In the genomic region with DNA sequence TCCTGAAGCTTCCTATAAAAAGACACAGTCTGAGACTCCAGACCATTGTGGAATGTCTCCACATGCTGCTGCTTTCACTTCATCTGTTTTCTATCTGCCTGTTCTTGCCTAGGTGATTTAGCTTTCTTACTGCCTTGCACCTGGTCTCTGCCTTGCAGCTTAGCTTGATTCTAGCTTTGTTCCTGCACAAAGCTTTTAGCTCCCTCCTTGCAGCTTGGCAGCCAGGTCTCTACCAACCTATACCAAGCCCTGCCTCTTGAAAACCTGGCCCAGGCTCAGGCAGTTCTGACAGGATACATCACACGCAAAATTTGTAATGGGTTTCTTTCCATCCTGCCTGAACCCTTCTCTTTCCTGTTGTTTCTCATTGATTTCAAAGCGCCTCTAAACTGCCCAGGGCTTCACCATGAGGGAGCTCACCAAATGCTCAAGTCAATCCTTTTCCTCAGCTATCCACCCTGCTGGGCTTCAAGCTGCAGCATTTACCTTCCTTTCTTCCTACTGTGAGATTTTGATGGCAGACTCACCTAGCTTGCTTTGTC, we compare ENCODE assay signal across 21 cellular contexts.
DNase-seq lines count a peak whose midpoint lies in the region; ATAC-seq and TF ChIP-seq lines count a peak whose summit lies in the region.
"Had no signal": no experiment of that assay in that cellular context is flagged by ENCODE, and none has a peak within 500 bp of the region (broad histone marks: within the 10 kb centered on the region; RNA-seq: fewer than 3 reads in every experiment).

No MANE protein-coding gene starts in this region.

- H3K27ac ChIP-seq in HUES6 (ENCODE audit: low read depth, low read length) (peak overlapping the region; percentile 5; the same call in 1 of the 2 replicates), mesendoderm (ENCODE audit: low read depth, low read length) (peak overlapping the region; percentile 9), sigmoid colon (no peak overlapping the region), aorta (ENCODE audit: low read depth in 1 of 2, low read length in 2 of 2) (no peak overlapping the region)
- H3K27ac ChIP-seq: breast epithelium, coronary artery, gastroesophageal sphincter, upper lobe of right lung, VCaP had no signal

- no peak for TF ChIP-seq CTCF in sigmoid colon (IDR thresholded peaks at IDR 0.05)

- peak overlapping the region; percentile 2 for H3K4ac ChIP-seq in mesendoderm (ENCODE audit: low read depth, low read length)

- peak overlapping the region; percentile 74 for H3K56ac ChIP-seq in mesendoderm (ENCODE audit: low read length)

- no CpG with 5 or more reads among the region's 2 CpGs for WGBS in mesendoderm (ENCODE audit: extremely low coverage, insufficient coverage, low lambda C conversion rate)
- 57 to 82% methylated on average over 2 of the region's 2 CpGs for WGBS in sigmoid colon, 2 donors
- WGBS in aorta, 2 donors = 16 to 48% methylated on average over 2 of the region's 2 CpGs

- no peaks in the 10 kb centered on the region; the same call in 1 of the 2 replicates for H3K27me3 ChIP-seq in HUES6 (ENCODE audit: control insufficient read depth, insufficient read depth, low read length)
- H3K27me3 ChIP-seq in mesendoderm (ENCODE audit: insufficient read depth, low read length, poor library complexity) = no peaks in the 10 kb centered on the region
- no peaks in the 10 kb centered on the region for H3K27me3 ChIP-seq in sigmoid colon
- no peaks in the 10 kb centered on the region for H3K27me3 ChIP-seq in aorta (ENCODE audit: control insufficient read depth in 1 of 2, insufficient read depth in 2 of 2, low read length in 1 of 2)
- H3K27me3 ChIP-seq: breast epithelium, gastroesophageal sphincter, upper lobe of right lung had no signal

- no peak overlapping the region for H3K4me2 ChIP-seq in mesendoderm (ENCODE audit: low read length)

- peaks cover 42% of the 10 kb centered on the region for H3K4me1 ChIP-seq in HUES6 (ENCODE audit: control insufficient read depth, insufficient read depth, low read length)
- peaks cover 9% of the 10 kb centered on the region for H3K4me1 ChIP-seq in mesendoderm (ENCODE audit: control insufficient read depth, low read depth, low read length)
- H3K4me1 ChIP-seq in sigmoid colon = no peaks in the 10 kb centered on the region
- no peaks in the 10 kb centered on the region for H3K4me1 ChIP-seq in aorta (ENCODE audit: control insufficient read depth in 1 of 2, insufficient read depth in 2 of 2, low read length in 2 of 2)
- H3K4me1 ChIP-seq: breast epithelium, gastroesophageal sphincter, upper lobe of right lung had no signal

- intact Hi-C loops in sigmoid colon (cut with DNase I) = no loop called here
- intact Hi-C loops in aorta (cut with DNase I) = no loop called here

- H2BK120ac ChIP-seq in mesendoderm (ENCODE audit: low read depth, low read length) = no peak overlapping the region

- H3K4me3 ChIP-seq in HUES6 (ENCODE audit: low read depth, low read length) (no peak overlapping the region), mesendoderm (ENCODE audit: low read length) (no peak overlapping the region), sigmoid colon (no peak overlapping the region), aorta (ENCODE audit: low read length in 2 of 2) (no peak overlapping the region)
- H3K4me3 ChIP-seq: breast epithelium, coronary artery, gastroesophageal sphincter, GM12878, lung, upper lobe of right lung had no signal

- H3K36me3 ChIP-seq in HUES6 (ENCODE audit: control insufficient read depth, insufficient read depth, low read length) (no peaks in the 10 kb centered on the region), mesendoderm (ENCODE audit: control insufficient read depth, insufficient read depth, low read length) (no peaks in the 10 kb centered on the region), sigmoid colon (no peaks in the 10 kb centered on the region), aorta (ENCODE audit: control insufficient read depth in 1 of 2, insufficient read depth in 2 of 2, low read length in 1 of 2) (no peaks in the 10 kb centered on the region)
- H3K36me3 ChIP-seq: breast epithelium, gastroesophageal sphincter, upper lobe of right lung had no signal

- H2BK5ac ChIP-seq in mesendoderm (ENCODE audit: low read length) = peak overlapping the region; percentile 64

- H3K18ac ChIP-seq in mesendoderm (ENCODE audit: low read length) = peak overlapping the region; percentile 68

- H3K79me1 ChIP-seq in mesendoderm (ENCODE audit: low read length) = no peaks in the 10 kb centered on the region

- peak; percentile 55 for DNase-seq in ELF-1 (ENCODE audit: low read depth, low spot score)
- DNase-seq in cerebellar nuclear complex (lab: John Stamatoyannopoulos, UW) = peak; percentile 19 to 60
- DNase-seq in mesendoderm = peak; percentile 52
- DNase-seq in sigmoid colon = no peak
- DNase-seq in NCI-H2196 treated with DMSO at 0.1 percent for 48 hours (lab: John Stamatoyannopoulos, UW; ENCODE audit: unreplicated experiment) = no peak
- DNase-seq in aorta = no peak
- DNase-seq: activated CD4-positive, alpha-beta T cell treated with anti-CD3 and anti-CD28 coated beads, Interleukin-2, amount 10 ng/mL, durations not matched to agents 24 days and 14 days; activated naive CD4-positive, alpha-beta T cell treated with anti-CD3 and anti-CD28 coated beads, Interleukin-2, amount 10 ng/mL, durations not matched to agents 7 days and 5 days; amniotic stem cell; DMS79; NCI-H2107; NCI-H748 treated with DMSO at 0.1 percent for 48 hours; upper lobe of right lung had no signal

- H4K8ac ChIP-seq in mesendoderm (ENCODE audit: low read depth, low read length) = no peak overlapping the region

- H3K9ac ChIP-seq in HUES6 (ENCODE audit: low read length) (no peak overlapping the region), mesendoderm (ENCODE audit: low read length) (peak overlapping the region; percentile 13)

- H2BK15ac ChIP-seq in mesendoderm (replicated peaks; ENCODE audit: low read depth) = no peak overlapping the region

- ATAC-seq in GM19035 (IDR thresholded peaks at IDR 0.05; ENCODE audit: unreplicated experiment) (no peak), aorta (ENCODE audit: low FRiP score) (no peak)
- ATAC-seq: gastroesophageal sphincter, GM12878, upper lobe of right lung had no signal

- no peaks in the 10 kb centered on the region for H3K9me3 ChIP-seq in HUES6 (ENCODE audit: control insufficient read depth, insufficient read depth, low read depth, low read length)
- H3K9me3 ChIP-seq in sigmoid colon = no peaks in the 10 kb centered on the region
- H3K9me3 ChIP-seq in aorta (ENCODE audit: control insufficient read depth, low read length) = no peaks in the 10 kb centered on the region
- H3K9me3 ChIP-seq: breast epithelium, gastroesophageal sphincter, upper lobe of right lung had no signal

- no peak for TF ChIP-seq EP300 in sigmoid colon (IDR thresholded peaks at IDR 0.05)

- H4K5ac ChIP-seq in mesendoderm (ENCODE audit: low read length) = no peak overlapping the region

- no peaks in the 10 kb centered on the region for H3K79me2 ChIP-seq in mesendoderm (ENCODE audit: control insufficient read depth, insufficient read depth, low read length)

- H2AK5ac ChIP-seq in mesendoderm (ENCODE audit: low read length) = no peak overlapping the region

- H3K23ac ChIP-seq in mesendoderm (ENCODE audit: low read length) = no peak overlapping the region

- no peak for TF ChIP-seq POLR2A in sigmoid colon (IDR thresholded peaks at IDR 0.05)

Comparison
In these comparisons a context has a peak if more than half of its experiments do, and no peak if none do; other contexts are left out.
1. DNase-seq: peak in ELF-1 (single experiment), cerebellar nuclear complex (2 of 2) and mesendoderm (single experiment); none in sigmoid colon (single experiment), NCI-H2196 treated with DMSO at 0.1 percent for 48 hours (single experiment) and aorta (0 of 2).
2. H3K27ac ChIP-seq: peak in HUES6 (single experiment) and mesendoderm (single experiment); none in sigmoid colon (0 of 4) and aorta (0 of 2).